1 cellular context compared by ENCODE assay signal in the genomic region with DNA sequence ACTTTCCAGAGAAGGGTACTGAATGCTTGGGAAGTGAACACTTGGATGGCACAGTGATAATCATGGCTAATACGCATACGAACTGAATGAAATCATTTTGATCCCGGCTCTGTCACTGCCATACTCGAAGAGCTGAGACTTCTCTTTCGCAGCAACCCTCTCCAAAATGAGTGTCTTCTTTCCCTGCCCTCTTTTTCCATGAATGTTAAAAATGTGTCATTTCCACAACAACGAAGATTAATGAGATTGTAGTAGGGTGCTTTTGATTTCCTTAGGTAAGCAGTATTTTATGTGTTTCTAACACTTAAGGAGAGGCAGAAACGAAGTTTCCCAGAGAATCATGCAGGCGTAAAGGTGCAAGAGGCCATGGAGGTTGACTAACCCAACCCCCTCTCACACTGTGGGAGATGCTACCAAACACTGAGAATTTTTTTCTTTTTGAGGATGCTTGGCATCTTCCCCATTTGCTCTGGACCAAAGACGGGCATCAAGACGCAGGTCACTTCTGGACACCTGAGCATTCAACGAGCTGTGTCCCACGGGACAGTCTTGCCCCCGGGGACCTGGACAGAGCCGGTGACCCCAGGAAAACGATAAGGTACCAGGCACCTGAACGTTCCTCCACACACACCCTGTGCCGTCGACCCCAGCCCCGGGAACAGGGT.
A peak's percentile ranks its signal among the peaks of the same experiment; 100 is the strongest.
TF ChIP-seq lines count a peak whose summit lies in the region.

No MANE protein-coding gene starts in this region.

TF ChIP-seq in K562, 482 proteins besides CTCF, POLR2A, EP300 and RAD21 (continued from another document and continues in another):
- TF ChIP-seq, protein P1, sequence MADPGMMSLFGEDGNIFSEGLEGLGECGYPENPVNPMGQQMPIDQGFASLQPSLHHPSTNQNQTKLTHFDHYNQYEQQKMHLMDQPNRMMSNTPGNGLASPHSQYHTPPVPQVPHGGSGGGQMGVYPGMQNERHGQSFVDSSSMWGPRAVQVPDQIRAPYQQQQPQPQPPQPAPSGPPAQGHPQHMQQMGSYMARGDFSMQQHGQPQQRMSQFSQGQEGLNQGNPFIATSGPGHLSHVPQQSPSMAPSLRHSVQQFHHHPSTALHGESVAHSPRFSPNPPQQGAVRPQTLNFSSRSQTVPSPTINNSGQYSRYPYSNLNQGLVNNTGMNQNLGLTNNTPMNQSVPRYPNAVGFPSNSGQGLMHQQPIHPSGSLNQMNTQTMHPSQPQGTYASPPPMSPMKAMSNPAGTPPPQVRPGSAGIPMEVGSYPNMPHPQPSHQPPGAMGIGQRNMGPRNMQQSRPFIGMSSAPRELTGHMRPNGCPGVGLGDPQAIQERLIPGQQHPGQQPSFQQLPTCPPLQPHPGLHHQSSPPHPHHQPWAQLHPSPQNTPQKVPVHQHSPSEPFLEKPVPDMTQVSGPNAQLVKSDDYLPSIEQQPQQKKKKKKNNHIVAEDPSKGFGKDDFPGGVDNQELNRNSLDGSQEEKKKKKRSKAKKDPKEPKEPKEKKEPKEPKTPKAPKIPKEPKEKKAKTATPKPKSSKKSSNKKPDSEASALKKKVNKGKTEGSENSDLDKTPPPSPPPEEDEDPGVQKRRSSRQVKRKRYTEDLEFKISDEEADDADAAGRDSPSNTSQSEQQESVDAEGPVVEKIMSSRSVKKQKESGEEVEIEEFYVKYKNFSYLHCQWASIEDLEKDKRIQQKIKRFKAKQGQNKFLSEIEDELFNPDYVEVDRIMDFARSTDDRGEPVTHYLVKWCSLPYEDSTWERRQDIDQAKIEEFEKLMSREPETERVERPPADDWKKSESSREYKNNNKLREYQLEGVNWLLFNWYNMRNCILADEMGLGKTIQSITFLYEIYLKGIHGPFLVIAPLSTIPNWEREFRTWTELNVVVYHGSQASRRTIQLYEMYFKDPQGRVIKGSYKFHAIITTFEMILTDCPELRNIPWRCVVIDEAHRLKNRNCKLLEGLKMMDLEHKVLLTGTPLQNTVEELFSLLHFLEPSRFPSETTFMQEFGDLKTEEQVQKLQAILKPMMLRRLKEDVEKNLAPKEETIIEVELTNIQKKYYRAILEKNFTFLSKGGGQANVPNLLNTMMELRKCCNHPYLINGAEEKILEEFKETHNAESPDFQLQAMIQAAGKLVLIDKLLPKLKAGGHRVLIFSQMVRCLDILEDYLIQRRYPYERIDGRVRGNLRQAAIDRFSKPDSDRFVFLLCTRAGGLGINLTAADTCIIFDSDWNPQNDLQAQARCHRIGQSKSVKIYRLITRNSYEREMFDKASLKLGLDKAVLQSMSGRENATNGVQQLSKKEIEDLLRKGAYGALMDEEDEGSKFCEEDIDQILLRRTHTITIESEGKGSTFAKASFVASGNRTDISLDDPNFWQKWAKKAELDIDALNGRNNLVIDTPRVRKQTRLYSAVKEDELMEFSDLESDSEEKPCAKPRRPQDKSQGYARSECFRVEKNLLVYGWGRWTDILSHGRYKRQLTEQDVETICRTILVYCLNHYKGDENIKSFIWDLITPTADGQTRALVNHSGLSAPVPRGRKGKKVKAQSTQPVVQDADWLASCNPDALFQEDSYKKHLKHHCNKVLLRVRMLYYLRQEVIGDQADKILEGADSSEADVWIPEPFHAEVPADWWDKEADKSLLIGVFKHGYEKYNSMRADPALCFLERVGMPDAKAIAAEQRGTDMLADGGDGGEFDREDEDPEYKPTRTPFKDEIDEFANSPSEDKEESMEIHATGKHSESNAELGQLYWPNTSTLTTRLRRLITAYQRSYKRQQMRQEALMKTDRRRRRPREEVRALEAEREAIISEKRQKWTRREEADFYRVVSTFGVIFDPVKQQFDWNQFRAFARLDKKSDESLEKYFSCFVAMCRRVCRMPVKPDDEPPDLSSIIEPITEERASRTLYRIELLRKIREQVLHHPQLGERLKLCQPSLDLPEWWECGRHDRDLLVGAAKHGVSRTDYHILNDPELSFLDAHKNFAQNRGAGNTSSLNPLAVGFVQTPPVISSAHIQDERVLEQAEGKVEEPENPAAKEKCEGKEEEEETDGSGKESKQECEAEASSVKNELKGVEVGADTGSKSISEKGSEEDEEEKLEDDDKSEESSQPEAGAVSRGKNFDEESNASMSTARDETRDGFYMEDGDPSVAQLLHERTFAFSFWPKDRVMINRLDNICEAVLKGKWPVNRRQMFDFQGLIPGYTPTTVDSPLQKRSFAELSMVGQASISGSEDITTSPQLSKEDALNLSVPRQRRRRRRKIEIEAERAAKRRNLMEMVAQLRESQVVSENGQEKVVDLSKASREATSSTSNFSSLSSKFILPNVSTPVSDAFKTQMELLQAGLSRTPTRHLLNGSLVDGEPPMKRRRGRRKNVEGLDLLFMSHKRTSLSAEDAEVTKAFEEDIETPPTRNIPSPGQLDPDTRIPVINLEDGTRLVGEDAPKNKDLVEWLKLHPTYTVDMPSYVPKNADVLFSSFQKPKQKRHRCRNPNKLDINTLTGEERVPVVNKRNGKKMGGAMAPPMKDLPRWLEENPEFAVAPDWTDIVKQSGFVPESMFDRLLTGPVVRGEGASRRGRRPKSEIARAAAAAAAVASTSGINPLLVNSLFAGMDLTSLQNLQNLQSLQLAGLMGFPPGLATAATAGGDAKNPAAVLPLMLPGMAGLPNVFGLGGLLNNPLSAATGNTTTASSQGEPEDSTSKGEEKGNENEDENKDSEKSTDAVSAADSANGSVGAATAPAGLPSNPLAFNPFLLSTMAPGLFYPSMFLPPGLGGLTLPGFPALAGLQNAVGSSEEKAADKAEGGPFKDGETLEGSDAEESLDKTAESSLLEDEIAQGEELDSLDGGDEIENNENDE (IDR thresholded peaks at IDR 0.05; ENCODE audit: low read depth, low read length): no peak
- TF ChIP-seq NFIC (IDR thresholded peaks at IDR 0.05) (no peak), RBM25 (IDR thresholded peaks at IDR 0.05; ENCODE audit: low read depth, low read length, severe bottlenecking) (no peak), PHF8 (IDR thresholded peaks at IDR 0.05; ENCODE audit: borderline replicate concordance, low read length) (no peak), PHB (CRISPR knock-in tag; IDR thresholded peaks at IDR 0.05) (no peak), ZNF507 (tag; conservative IDR thresholded peaks at IDR 0.05) (no peak), FIP1L1 (IDR thresholded peaks at IDR 0.05; ENCODE audit: low read depth, low read length, poor library complexity, severe bottlenecking) (no peak), SUPT5H (IDR thresholded peaks at IDR 0.05) (no peak), EGR1 (conservative IDR thresholded peaks at IDR 0.05) (no peak), PBX2 (CRISPR knock-in tag; IDR thresholded peaks at IDR 0.05; ENCODE audit: low read depth) (no peak), PBX2 (tag; conservative IDR thresholded peaks at IDR 0.05; ENCODE audit: low read depth) (no peak), CEBPG (CRISPR knock-in tag; IDR thresholded peaks at IDR 0.05) (no peak), CEBPG (tag; conservative IDR thresholded peaks at IDR 0.05 in 1 of 2, IDR thresholded peaks at IDR 0.05 in 1 of 2) (no peak), ILK (tag; IDR thresholded peaks at IDR 0.05; ENCODE audit: borderline replicate concordance, low read depth) (no peak), MAFG (tag; conservative IDR thresholded peaks at IDR 0.05) (0 out of 2 replicates have a peak, but pooled peaks have one; percentile 24), MCM3 (IDR thresholded peaks at IDR 0.05) (no peak), BRD4 (IDR thresholded peaks at IDR 0.05) (no peak), ZNF408 (CRISPR knock-in tag; IDR thresholded peaks at IDR 0.05; ENCODE audit: low read depth) (no peak), ARID3A (IDR thresholded peaks at IDR 0.05; ENCODE audit: borderline replicate concordance, low read depth, low read length) (no peak), FOXJ3 (CRISPR knock-in tag; IDR thresholded peaks at IDR 0.05) (no peak), RBM15 (IDR thresholded peaks at IDR 0.05; ENCODE audit: insufficient read depth, low read length) (no peak), E2F1 (CRISPR knock-in tag; IDR thresholded peaks at IDR 0.05) (no peak), SOX6 (IDR thresholded peaks at IDR 0.05) (no peak), SMARCA4 (IDR thresholded peaks at IDR 0.05) (no peak), MYNN (IDR thresholded peaks at IDR 0.05) (no peak), MYNN (CRISPR knock-in tag; IDR thresholded peaks at IDR 0.05) (no peak), CREM (IDR thresholded peaks at IDR 0.05; ENCODE audit: low read depth) (no peak), ZNF41 (CRISPR knock-in tag; conservative IDR thresholded peaks at IDR 0.05) (no peak), HDAC3 (IDR thresholded peaks at IDR 0.05; ENCODE audit: borderline replicate concordance, partially characterized antibody) (no peak), ZNF740 (CRISPR knock-in tag; IDR thresholded peaks at IDR 0.05) (no peak), ZNF740 (tag; IDR thresholded peaks at IDR 0.05) (no peak), NFE2 (IDR thresholded peaks at IDR 0.05; ENCODE audit: low read depth) (no peak), U2AF1 (optimal IDR thresholded peaks at IDR 0.05; ENCODE audit: low read depth, low read length) (no peak), CHAMP1 (IDR thresholded peaks at IDR 0.05) (no peak), SIRT6 (IDR thresholded peaks at IDR 0.05; ENCODE audit: low read depth, low read length) (no peak), MYBL2 (IDR thresholded peaks at IDR 0.05; ENCODE audit: low read depth) (no peak), MYBL2 (CRISPR knock-in tag; IDR thresholded peaks at IDR 0.05; ENCODE audit: borderline replicate concordance) (no peak), ZNF311 (CRISPR knock-in tag; IDR thresholded peaks at IDR 0.05) (no peak), ZNF232 (CRISPR knock-in tag; IDR thresholded peaks at IDR 0.05) (0 out of 2 replicates have a peak, but pooled peaks have one; percentile 26), MTF1 (CRISPR knock-in tag; IDR thresholded peaks at IDR 0.05; ENCODE audit: borderline replicate concordance) (no peak), HNRNPH1 (optimal IDR thresholded peaks at IDR 0.05; ENCODE audit: low read depth, low read length) (no peak), ZNF316 (IDR thresholded peaks at IDR 0.05) (peak; percentile 58), CHD1 (IDR thresholded peaks at IDR 0.05; ENCODE audit: low read length) (no peak)
